In the genomic region with DNA sequence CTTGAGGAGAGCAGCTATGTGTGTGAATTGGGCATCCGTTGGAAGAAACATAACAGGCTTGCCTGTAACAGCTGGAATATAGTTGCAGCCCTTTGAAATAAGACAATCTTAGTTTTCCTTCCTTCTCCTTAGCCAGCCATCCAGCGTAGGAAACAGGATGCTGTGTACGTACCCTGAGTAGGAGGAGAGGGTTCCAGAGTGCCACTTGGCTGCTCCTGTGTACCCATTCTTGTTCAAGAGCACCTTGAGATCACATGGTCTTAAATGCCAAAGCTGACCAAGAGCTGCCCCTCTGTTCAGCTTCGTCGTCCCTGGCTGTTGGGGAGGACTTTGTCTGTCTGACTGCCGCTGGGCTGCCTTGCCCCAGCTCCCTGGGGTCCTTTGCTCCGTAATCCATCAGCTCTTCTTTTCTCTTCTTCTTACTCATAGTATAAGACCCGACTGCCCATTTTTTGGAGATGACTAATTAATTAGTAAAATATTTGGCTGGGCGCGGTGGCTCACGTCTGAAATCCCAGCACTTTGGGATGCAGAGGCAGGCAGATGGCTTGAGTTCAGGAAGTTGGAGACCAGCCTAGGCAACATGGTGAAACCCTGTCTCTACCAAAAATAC, we compare ENCODE assay signal across 11 cellular contexts. TPM values are rescaled to one million over a fixed set of nuclear protein-coding genes. Genes with fewer than 3 reads are reported as not detected.
DNase-seq lines count a peak whose midpoint lies in the region; ATAC-seq and TF ChIP-seq lines count a peak whose summit lies in the region.
"Had no signal": no experiment of that assay in that cellular context is flagged by ENCODE, and none has a peak within 500 bp of the region (broad histone marks: within the 10 kb centered on the region; RNA-seq: fewer than 3 reads in every experiment).

No MANE protein-coding gene starts in this region.

- H3K4me3 ChIP-seq in endodermal cell (ENCODE audit: low read length): no peak overlapping the region
- H3K4me3 ChIP-seq: ascending aorta had no signal

- no peak overlapping the region for H3K27ac ChIP-seq in endodermal cell (ENCODE audit: low read depth, low read length)
- H3K27ac ChIP-seq: ascending aorta had no signal

- peaks cover 3% of the 10 kb centered on the region for H3K36me3 Mint-ChIP-seq in IgD-negative memory B cell
- H3K36me3 Mint-ChIP-seq in endodermal cell (ENCODE audit: low read depth): peaks cover 5% of the 10 kb centered on the region
- H3K36me3 Mint-ChIP-seq in osteocyte (ENCODE audit: unreplicated experiment): no peaks in the 10 kb centered on the region

- peaks cover 65 to 75% (median 70%) of the 10 kb centered on the region in 3 donors for H3K4me1 Mint-ChIP-seq in IgD-negative memory B cell
- peaks cover 58% of the 10 kb centered on the region for H3K4me1 Mint-ChIP-seq in endodermal cell
- peaks cover 50% of the 10 kb centered on the region for H3K4me1 Mint-ChIP-seq in osteocyte (ENCODE audit: unreplicated experiment)

- no peaks in the 10 kb centered on the region for H3K27me3 Mint-ChIP-seq in IgD-negative memory B cell
- no peaks in the 10 kb centered on the region for H3K27me3 Mint-ChIP-seq in endodermal cell (ENCODE audit: insufficient read depth)
- H3K27me3 Mint-ChIP-seq in osteocyte (ENCODE audit: unreplicated experiment): no peaks in the 10 kb centered on the region

- 90 to 96% methylated on average over 8 to 11 of the region's 11 CpGs for WGBS in endodermal cell (ENCODE audit: insufficient coverage in 1 of 2, insufficient read length in 1 of 2), 2 experiments

- H3K9me3 Mint-ChIP-seq in IgD-negative memory B cell (no peaks in the 10 kb centered on the region), endodermal cell (no peaks in the 10 kb centered on the region), osteocyte (ENCODE audit: unreplicated experiment) (no peaks in the 10 kb centered on the region)

- ATAC-seq in HG02623 (IDR thresholded peaks at IDR 0.05; ENCODE audit: unreplicated experiment): no peak

- peak; percentile 33 for DNase-seq in CD1c-positive myeloid dendritic cell (ENCODE audit: extremely low spot score)
- DNase-seq in endodermal cell: peak; percentile 49
- peak; percentile 71 for DNase-seq in osteocyte (ENCODE audit: extremely low spot score, unreplicated experiment)
- no peak for DNase-seq in SIG-M5 treated with dmso at 0.1 percent for 504 hours (lab: John Stamatoyannopoulos, UW; ENCODE audit: unreplicated experiment)
- DNase-seq in LoVo (ENCODE audit: low spot score): no peak
- DNase-seq in DMS 273 treated with DMSO at 0.1 percent for 48 hours (lab: John Stamatoyannopoulos, UW): no peak
- DNase-seq: NCI-H2107; stimulated activated CD4-positive, alpha-beta T cell treated with anti-CD3 and anti-CD28 coated beads, Interleukin-1b, Interleukin-23, amount 100 ng/mL, for 48 hours had no signal

- no peaks in the 10 kb centered on the region for H3K9me3 ChIP-seq in endodermal cell (ENCODE audit: control insufficient read depth, low read length)
- H3K9me3 ChIP-seq: ascending aorta had no signal

- H3K27me3 ChIP-seq in endodermal cell (ENCODE audit: control insufficient read depth, insufficient read depth, low read length, poor library complexity, severe bottlenecking): no peaks in the 10 kb centered on the region
- H3K27me3 ChIP-seq: ascending aorta had no signal

- peak overlapping the region; percentile 78 to 99 (median 91) for H3K27ac Mint-ChIP-seq in IgD-negative memory B cell
- peak overlapping the region; percentile 85 for H3K27ac Mint-ChIP-seq in endodermal cell
- H3K27ac Mint-ChIP-seq in osteocyte (ENCODE audit: unreplicated experiment): peak overlapping the region; percentile 69

- H3K36me3 ChIP-seq in endodermal cell (ENCODE audit: control insufficient read depth, insufficient read depth, low read length): peaks cover 10% of the 10 kb centered on the region
- H3K36me3 ChIP-seq: ascending aorta had no signal

- no peak overlapping the region for H3K9ac ChIP-seq in endodermal cell (ENCODE audit: extremely low read depth, low read length, poor library complexity, severe bottlenecking)

- H3K4me3 Mint-ChIP-seq in IgD-negative memory B cell (peak overlapping the region; percentile 47 to 94 (median 77)), endodermal cell (no peak overlapping the region), osteocyte (ENCODE audit: unreplicated experiment) (peak overlapping the region; percentile 27)

- H3K4me1 ChIP-seq in endodermal cell (ENCODE audit: control insufficient read depth, insufficient read depth, low read length): peaks cover 14% of the 10 kb centered on the region

- no peak for TF ChIP-seq CTCF in endodermal cell (conservative IDR thresholded peaks at IDR 0.05)
- TF ChIP-seq CTCF in osteocyte (IDR thresholded peaks at IDR 0.05): no peak

RNA-seq across cellular contexts. Expression of gene RREB1, which starts 49.0 kb away (rescaled TPM):
- polyA plus RNA-seq in IgD-negative memory B cell: 6.1 TPM
- total RNA-seq in endodermal cell (10 to 100 TPM; 51.2 to 64.3 TPM), osteocyte (29.4 and 29.9 TPM in 2 replicates)
- 13.7 TPM for polyA plus RNA-seq in endodermal cell (2013, experiment 1 of 2)
- 15.6 TPM for polyA plus RNA-seq in endodermal cell (2013, experiment 2 of 2)

Comparison
In these comparisons a context has a peak if more than half of its experiments do, and no peak if none do; other contexts are left out.
1. DNase-seq: peak in CD1c-positive myeloid dendritic cell (single experiment), endodermal cell (single experiment) and osteocyte (single experiment); none in SIG-M5 treated with dmso at 0.1 percent for 504 hours (single experiment), LoVo (single experiment) and DMS 273 treated with DMSO at 0.1 percent for 48 hours (single experiment).
2. Peak in every context shown above with its lines, with median percentiles within 50 percentile points of each other: H3K27ac Mint-ChIP-seq.